12 cellular contexts compared by ENCODE assay signal in the genomic region with DNA sequence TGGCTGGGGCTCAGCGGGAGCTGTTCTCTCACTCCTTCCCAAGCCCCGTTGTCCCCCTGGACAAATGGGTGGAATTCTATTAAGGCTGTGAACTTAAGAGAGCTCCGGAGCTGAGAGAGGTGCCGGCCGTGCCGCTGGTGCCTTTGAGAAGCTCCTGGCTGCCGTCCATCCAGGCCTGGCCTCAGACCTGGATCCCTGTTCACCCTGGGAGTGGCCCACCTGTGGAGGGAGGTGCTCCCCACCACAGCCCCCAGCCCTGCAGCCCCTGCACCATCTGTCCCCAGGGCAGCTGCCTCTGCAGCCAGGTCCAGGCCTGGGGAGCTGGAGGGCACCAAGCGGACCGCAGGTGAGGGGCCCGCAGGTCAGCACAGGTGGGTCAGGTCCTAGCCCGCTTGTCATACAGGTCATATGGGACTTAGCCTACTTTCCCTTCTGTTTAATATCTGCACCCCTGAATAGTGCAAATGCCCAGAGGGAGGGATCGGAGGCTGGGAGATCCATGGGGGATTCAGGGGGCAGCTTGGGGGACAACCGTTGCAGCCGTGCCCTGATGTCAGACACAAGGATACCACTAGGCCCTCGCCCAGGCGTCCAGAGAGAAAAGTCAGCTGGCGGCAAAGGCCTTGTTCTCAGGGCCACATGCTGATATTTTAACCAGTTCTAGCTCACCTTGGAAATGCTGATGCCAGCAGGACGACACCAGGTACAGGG. TPM values are rescaled to one million over a fixed set of nuclear protein-coding genes. Genes with fewer than 3 reads are reported as not detected.
A peak's percentile ranks its signal among the peaks of the same experiment; 100 is the strongest.
DNase-seq lines count a peak whose midpoint lies in the region; ATAC-seq and TF ChIP-seq lines count a peak whose summit lies in the region.
"Had no signal": no experiment of that assay in that cellular context is flagged by ENCODE, and none has a peak within 500 bp of the region (broad histone marks: within the 10 kb centered on the region; RNA-seq: fewer than 3 reads in every experiment).

No MANE protein-coding gene starts in this region.

- no peaks in the 10 kb centered on the region for H3K36me3 ChIP-seq in breast epithelium
- no peaks in the 10 kb centered on the region for H3K36me3 ChIP-seq in aorta (ENCODE audit: control insufficient read depth in 1 of 2, insufficient read depth in 2 of 2, low read length in 1 of 2)

- no peak overlapping the region for H3K4me3 Mint-ChIP-seq in MCF 10A (ENCODE audit: unreplicated experiment)
- no peak overlapping the region for H3K4me3 Mint-ChIP-seq in chondrocyte (ENCODE audit: unreplicated experiment)

- H3K9me3 ChIP-seq in breast epithelium (no peaks in the 10 kb centered on the region), aorta (ENCODE audit: control insufficient read depth, low read length) (no peaks in the 10 kb centered on the region)

- ATAC-seq in omental fat pad (ENCODE audit: low FRiP score): no peak
- no peak for ATAC-seq in aorta (ENCODE audit: low FRiP score)
- no peak for ATAC-seq in HG03432 (IDR thresholded peaks at IDR 0.05; ENCODE audit: unreplicated experiment)
- ATAC-seq in HG03175 (IDR thresholded peaks at IDR 0.05; ENCODE audit: unreplicated experiment): no peak

- no peaks in the 10 kb centered on the region for H3K4me1 ChIP-seq in breast epithelium
- H3K4me1 ChIP-seq in aorta (ENCODE audit: control insufficient read depth in 1 of 2, insufficient read depth in 2 of 2, low read length in 2 of 2): no peaks in the 10 kb centered on the region

- H3K4me3 ChIP-seq in breast epithelium (no peak overlapping the region), aorta (ENCODE audit: low read length in 2 of 2) (no peak overlapping the region)

- no peaks in the 10 kb centered on the region for H3K9me3 Mint-ChIP-seq in MCF 10A (ENCODE audit: unreplicated experiment)
- no peaks in the 10 kb centered on the region for H3K9me3 Mint-ChIP-seq in chondrocyte (ENCODE audit: low read depth)

- H3K4me1 Mint-ChIP-seq in MCF 10A (ENCODE audit: insufficient read depth, unreplicated experiment) (peaks cover 5% of the 10 kb centered on the region), chondrocyte (ENCODE audit: low read depth) (peaks cover 2% of the 10 kb centered on the region)

- no peak for TF ChIP-seq POLR2A in breast epithelium (IDR thresholded peaks at IDR 0.05)

- H3K36me3 Mint-ChIP-seq in MCF 10A (ENCODE audit: insufficient read depth, unreplicated experiment) (no peaks in the 10 kb centered on the region), chondrocyte (ENCODE audit: low read depth) (no peaks in the 10 kb centered on the region)

- no TSS peak for BruUV-seq in MCF 10A (replicated peaks; lab: Mats Ljungman, UMichigan)

- intact Hi-C loops in breast epithelium (cut with DNase I; ENCODE audit: low total_unique reads): no loop called here
- intact Hi-C loops in MCF 10A (cut with micrococcal nuclease): no loop called here
- intact Hi-C loops in aorta (cut with DNase I): no loop called here

- TF ChIP-seq CTCF in breast epithelium (IDR thresholded peaks at IDR 0.05): no peak
- TF ChIP-seq CTCF in MCF 10A (IDR thresholded peaks at IDR 0.05; ENCODE audit: unreplicated experiment): no peak
- no peak for TF ChIP-seq CTCF in chondrocyte (IDR thresholded peaks at IDR 0.05)
- TF ChIP-seq CTCF in omental fat pad (IDR thresholded peaks at IDR 0.05): no peak

- POLR2A ChIA-PET in MCF 10A (lab: Yijun Ruan, JAX): interaction anchor here (0.6 kb wide), 1 partner anchor 12 kb away, joined by 3 read pairs; no protein-coding TSS in a partner anchor

- H3K27ac ChIP-seq in breast epithelium (no peak overlapping the region), aorta (ENCODE audit: low read depth in 1 of 2, low read length in 2 of 2) (no peak overlapping the region)

- H3K27me3 ChIP-seq in breast epithelium (no peaks in the 10 kb centered on the region), aorta (ENCODE audit: control insufficient read depth in 1 of 2, insufficient read depth in 2 of 2, low read length in 1 of 2) (no peaks in the 10 kb centered on the region)

- CTCF ChIA-PET in MCF 10A (lab: Yijun Ruan, JAX): interaction anchor here (0.6 to 1.4 kb wide), 2 partner anchors 13 to 282 kb away, joined by 3 read pairs; no protein-coding TSS in a partner anchor

- 91% methylated on average over 18 of the region's 18 CpGs for WGBS in aorta, 2 donors

- H3K27ac Mint-ChIP-seq in MCF 10A (ENCODE audit: low read depth, unreplicated experiment): no peak overlapping the region
- no peak overlapping the region for H3K27ac Mint-ChIP-seq in chondrocyte (ENCODE audit: unreplicated experiment)

- no peaks in the 10 kb centered on the region for H3K27me3 Mint-ChIP-seq in MCF 10A (ENCODE audit: insufficient read depth, unreplicated experiment)
- peaks cover 2% of the 10 kb centered on the region for H3K27me3 Mint-ChIP-seq in chondrocyte (ENCODE audit: low read depth)

- DNase-seq in breast epithelium (ENCODE audit: low spot score in 2 of 2): peak; percentile 15 to 50
- DNase-seq in MCF 10A (ENCODE audit: unreplicated experiment): no peak
- DNase-seq in chondrocyte (ENCODE audit: low spot score): peak; percentile 57
- DNase-seq in omental fat pad (ENCODE audit: low spot score): peak; percentile 17
- DNase-seq in aorta: peak; percentile 34 to 60
- DNase-seq in NCI-H128 (lab: John Stamatoyannopoulos, UW; ENCODE audit: unreplicated experiment): no peak
- DNase-seq: DMS 273 treated with DMSO at 0.1 percent for 48 hours; NCI-H1930; NCI-H524; stimulated activated CD4-positive, alpha-beta T cell treated with anti-CD3 and anti-CD28 coated beads, Interleukin-1b, Interleukin-23, amount 100 ng/mL, for 48 hours had no signal

RNA-seq across cellular contexts. Expression of gene METRNL, which starts 15.2 kb away (rescaled TPM):
- 100 to 1,000 TPM in 1 of 3 donors, 10 to 100 TPM in 2; 41.6 to 102 (median 54.1) TPM for total RNA-seq in breast epithelium
- total RNA-seq in MCF 10A (2022): 14.5 and 24.1 TPM in 2 replicates
- total RNA-seq in chondrocyte: 63.8 to 79.4 TPM (median 64.7 TPM) in 3 replicates
- 100 to 1,000 TPM in 2 of 4 donors, 10 to 100 TPM in 2; 68.4 to 271 (median 99.9) TPM for total RNA-seq in omental fat pad
- total RNA-seq in aorta: 100 to 1,000 TPM; 126 to 176 TPM
- polyA plus RNA-seq in aorta: 10 to 100 TPM; 35.3 to 81.5 TPM

Comparison
In these comparisons a context has a peak if more than half of its experiments do, and no peak if none do; other contexts are left out.
1. DNase-seq: peak in breast epithelium (2 of 2), chondrocyte (single experiment), omental fat pad (single experiment) and aorta (2 of 2); none in MCF 10A (single experiment) and NCI-H128 (single experiment).